Comparison of ENCODE assay signal across 11 cellular contexts in the genomic region with DNA sequence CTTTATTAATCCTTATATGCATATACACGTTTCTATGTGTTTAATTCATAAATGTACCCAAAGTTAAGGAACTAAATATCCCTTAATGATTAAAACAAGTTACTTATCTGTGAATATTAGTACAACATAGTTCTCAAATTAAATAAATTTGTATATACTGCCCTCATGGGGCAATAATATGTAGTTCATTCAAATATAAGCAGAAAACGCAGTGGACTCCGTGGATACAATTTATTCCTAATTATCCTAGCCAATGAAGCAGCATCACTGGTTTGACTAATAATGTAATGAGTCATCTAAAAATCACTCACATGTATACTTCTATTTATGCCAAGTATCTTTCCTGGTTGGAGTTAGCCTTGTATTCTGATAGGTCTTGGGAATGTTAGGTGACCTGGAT.
DNase-seq lines count a peak whose midpoint lies in the region; ATAC-seq and TF ChIP-seq lines count a peak whose summit lies in the region.
"Had no signal": no experiment of that assay in that cellular context is flagged by ENCODE, and none has a peak within 500 bp of the region (broad histone marks: within the 10 kb centered on the region; RNA-seq: fewer than 3 reads in every experiment).

No MANE protein-coding gene starts in this region.

- peaks cover 4% of the 10 kb centered on the region for H3K9me3 Mint-ChIP-seq in stimulated activated memory B cell treated with anti-CD40 and anti-IgM and Interleukin-4, amounts not matched to agents 10 μg/mL and 1 μg/mL and 100 μg/mL, for 72 hours
- H3K9me3 Mint-ChIP-seq in stimulated activated naive CD8-positive, alpha-beta T cell treated with anti-CD3 and anti-CD28 coated beads, Interleukin-15, amount 100 ng/mL, for 72 hours: peaks cover 8 to 15% of the 10 kb centered on the region in 2 donors

- peaks cover 43% of the 10 kb centered on the region for H3K36me3 Mint-ChIP-seq in stimulated activated memory B cell treated with anti-CD40 and anti-IgM and Interleukin-4, amounts not matched to agents 10 μg/mL and 1 μg/mL and 100 μg/mL, for 72 hours

- H3K23ac ChIP-seq in mesenchymal stem cell (ENCODE audit: low read length in 2 of 2): no peak overlapping the region

- H4K8ac ChIP-seq in mesenchymal stem cell (ENCODE audit: low read length): no peak overlapping the region

- no peak overlapping the region for H3K4me3 Mint-ChIP-seq in stimulated activated memory B cell treated with anti-CD40 and anti-IgM and Interleukin-4, amounts not matched to agents 10 μg/mL and 1 μg/mL and 100 μg/mL, for 72 hours
- H3K4me3 Mint-ChIP-seq in stimulated activated naive CD8-positive, alpha-beta T cell treated with anti-CD3 and anti-CD28 coated beads, Interleukin-15, amount 100 ng/mL, for 72 hours: no peak overlapping the region

- no peaks in the 10 kb centered on the region for H3K79me1 ChIP-seq in mesenchymal stem cell (replicated peaks; ENCODE audit: low read length, poor library complexity, severe bottlenecking)

- H3K27me3 ChIP-seq in mesenchymal stem cell (ENCODE audit: control insufficient read depth in 1 of 2, insufficient read depth in 1 of 2, low read length in 2 of 2): no peaks in the 10 kb centered on the region

- DNase-seq in Ammon's horn (ENCODE audit: low spot score) (peak; percentile 6), LNCaP clone FGC (ENCODE audit: low read depth) (peak; percentile 8), dermis blood vessel endothelial cell (peak; percentile 35), mesenchymal stem cell (peak; percentile 26), middle frontal gyrus (ENCODE audit: extremely low spot score, low spot score) (no peak), NCI-H1092 treated with DMSO at 0.1 percent for 48 hours (lab: John Stamatoyannopoulos, UW) (no peak)
- DNase-seq in stimulated activated naive CD8-positive, alpha-beta T cell treated with anti-CD3 and anti-CD28 coated beads, Interleukin-15, amount 100 ng/mL, for 72 hours: no peak
- DNase-seq: NCI-H2029 treated with DMSO at 0.1 percent for 48 hours; stimulated activated CD8-positive, alpha-beta memory T cell treated with anti-CD3 and anti-CD28 coated beads, Interleukin-4, amount 100 ng/mL, for 48 hours; WERI-Rb-1 had no signal

- TF ChIP-seq CTCF in LNCaP clone FGC (IDR thresholded peaks at IDR 0.05; ENCODE audit: control insufficient read depth, extremely low read depth, insufficient read depth): 0 out of 2 replicates have a peak, but pooled peaks have one; percentile 33

- H2BK120ac ChIP-seq in mesenchymal stem cell (ENCODE audit: low read depth, low read length): no peak overlapping the region

- no peak overlapping the region for H2BK12ac ChIP-seq in mesenchymal stem cell (ENCODE audit: low read length in 2 of 2)

- no peak overlapping the region for H2AFZ ChIP-seq in mesenchymal stem cell (ENCODE audit: low read depth, low read length)

- ATAC-seq in stimulated activated memory B cell treated with anti-CD40 and anti-IgM and Interleukin-4, amounts not matched to agents 10 μg/mL and 1 μg/mL and 100 μg/mL, for 72 hours: no peak
- no peak for ATAC-seq in stimulated activated naive CD8-positive, alpha-beta T cell treated with anti-CD3 and anti-CD28 coated beads, Interleukin-15, amount 100 ng/mL, for 72 hours

- no peak overlapping the region for H3K4me2 ChIP-seq in mesenchymal stem cell (ENCODE audit: low read length, poor library complexity, severe bottlenecking)

- H2AK5ac ChIP-seq in mesenchymal stem cell (ENCODE audit: low read length, severe bottlenecking): no peak overlapping the region

- no peaks in the 10 kb centered on the region for H3K27me3 Mint-ChIP-seq in stimulated activated memory B cell treated with anti-CD40 and anti-IgM and Interleukin-4, amounts not matched to agents 10 μg/mL and 1 μg/mL and 100 μg/mL, for 72 hours
- H3K27me3 Mint-ChIP-seq in stimulated activated naive CD8-positive, alpha-beta T cell treated with anti-CD3 and anti-CD28 coated beads, Interleukin-15, amount 100 ng/mL, for 72 hours: no peaks in the 10 kb centered on the region

- no peak overlapping the region for H3K14ac ChIP-seq in mesenchymal stem cell (ENCODE audit: low read length in 2 of 2)

- no peak overlapping the region for H3K18ac ChIP-seq in mesenchymal stem cell (ENCODE audit: low read depth in 1 of 2, low read length in 2 of 2)

- H3K27ac Mint-ChIP-seq in stimulated activated memory B cell treated with anti-CD40 and anti-IgM and Interleukin-4, amounts not matched to agents 10 μg/mL and 1 μg/mL and 100 μg/mL, for 72 hours: no peak overlapping the region
- no peak overlapping the region for H3K27ac Mint-ChIP-seq in stimulated activated naive CD8-positive, alpha-beta T cell treated with anti-CD3 and anti-CD28 coated beads, Interleukin-15, amount 100 ng/mL, for 72 hours

- WGBS in mesenchymal stem cell: no CpG with 5 or more reads among the region's 3 CpGs

- no peak overlapping the region for H3K27ac ChIP-seq in mesenchymal stem cell (ENCODE audit: low read length, poor library complexity, severe bottlenecking)
- H3K27ac ChIP-seq: WERI-Rb-1 had no signal

- no peak overlapping the region for H3K4ac ChIP-seq in mesenchymal stem cell (ENCODE audit: low read depth in 1 of 2, low read length in 2 of 2)

- H3K4me3 ChIP-seq in LNCaP clone FGC (ENCODE audit: low read depth, low read length) (no peak overlapping the region), mesenchymal stem cell (ENCODE audit: insufficient read depth in 1 of 2, low read depth in 1 of 2, low read length in 2 of 2) (no peak overlapping the region)

- no peak overlapping the region for H2BK15ac ChIP-seq in mesenchymal stem cell (ENCODE audit: low read depth, poor library complexity, severe bottlenecking)

- no peak overlapping the region for H4K91ac ChIP-seq in mesenchymal stem cell (ENCODE audit: low read length)

- H3K9ac ChIP-seq in mesenchymal stem cell (ENCODE audit: low read length): no peak overlapping the region

- H3K9me3 ChIP-seq in mesenchymal stem cell (ENCODE audit: control insufficient read depth, low read length): no peaks in the 10 kb centered on the region

- H2BK5ac ChIP-seq in mesenchymal stem cell (ENCODE audit: low read depth, low read length, poor library complexity, severe bottlenecking): peak overlapping the region; percentile 76

- H3K36me3 ChIP-seq in mesenchymal stem cell (ENCODE audit: control insufficient read depth in 1 of 2, insufficient read depth in 2 of 2, low read depth in 1 of 2, low read length in 2 of 2): peaks cover 0 to 4% of the 10 kb centered on the region in 2 experiments
- H3K36me3 ChIP-seq: WERI-Rb-1 had no signal

- H3K4me1 ChIP-seq in mesenchymal stem cell (ENCODE audit: control insufficient read depth, insufficient read depth, low read depth, low read length): no peaks in the 10 kb centered on the region

- no peaks in the 10 kb centered on the region for H3K4me1 Mint-ChIP-seq in stimulated activated memory B cell treated with anti-CD40 and anti-IgM and Interleukin-4, amounts not matched to agents 10 μg/mL and 1 μg/mL and 100 μg/mL, for 72 hours
- no peaks in the 10 kb centered on the region for H3K4me1 Mint-ChIP-seq in stimulated activated naive CD8-positive, alpha-beta T cell treated with anti-CD3 and anti-CD28 coated beads, Interleukin-15, amount 100 ng/mL, for 72 hours

Comparison
In these comparisons a context has a peak if more than half of its experiments do, and no peak if none do; other contexts are left out.
1. DNase-seq: peak in Ammon's horn (single experiment), LNCaP clone FGC (single experiment), dermis blood vessel endothelial cell (single experiment) and mesenchymal stem cell (single experiment); none in middle frontal gyrus (single experiment), NCI-H1092 treated with DMSO at 0.1 percent for 48 hours (single experiment) and stimulated activated naive CD8-positive, alpha-beta T cell treated with anti-CD3 and anti-CD28 coated beads, Interleukin-15, amount 100 ng/mL, for 72 hours (0 of 2).